27 cellular contexts compared by ENCODE assay signal in the genomic region with DNA sequence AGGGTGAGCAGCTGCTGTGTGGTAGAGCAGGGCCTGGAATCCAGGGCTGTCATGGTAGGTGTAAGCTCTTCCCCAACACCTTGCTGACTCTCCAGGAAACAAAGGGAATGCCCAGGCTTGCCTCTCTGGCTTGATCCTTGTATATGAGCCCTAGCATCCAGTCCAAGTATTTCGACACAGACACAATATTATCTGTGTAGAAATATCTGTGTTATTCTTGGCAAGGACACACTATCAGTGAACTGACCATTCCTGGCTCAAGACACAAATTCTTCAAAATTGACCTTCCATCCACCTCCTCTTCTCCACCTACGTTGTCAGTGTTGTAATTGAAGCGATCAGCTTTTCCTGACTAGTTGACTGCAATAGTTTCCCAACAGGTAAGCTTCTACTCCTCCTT.
DNase-seq lines count a peak whose midpoint lies in the region; ATAC-seq and TF ChIP-seq lines count a peak whose summit lies in the region.
"Had no signal": no experiment of that assay in that cellular context is flagged by ENCODE, and none has a peak within 500 bp of the region (broad histone marks: within the 10 kb centered on the region; RNA-seq: fewer than 3 reads in every experiment).

No MANE protein-coding gene starts in this region.

- H3K36me3 Mint-ChIP-seq in endothelial cell (ENCODE audit: low read depth, unreplicated experiment) (no peaks in the 10 kb centered on the region), immature natural killer cell (no peaks in the 10 kb centered on the region)
- H3K36me3 Mint-ChIP-seq: activated naive CD8-positive, alpha-beta T cell; naive thymus-derived CD4-positive, alpha-beta T cell; T-cell had no signal

- no peak overlapping the region for H3K4me3 Mint-ChIP-seq in endothelial cell (ENCODE audit: unreplicated experiment)
- no peak overlapping the region for H3K4me3 Mint-ChIP-seq in immature natural killer cell
- H3K4me3 Mint-ChIP-seq: activated naive CD8-positive, alpha-beta T cell; activated T-helper 17 cell treated with anti-CD3 and anti-CD28 coated beads, Interleukin-2, amount 50 U/mL, for 72 hours; CD4-positive, alpha-beta T cell; memory B cell; naive thymus-derived CD4-positive, alpha-beta T cell; T-cell had no signal

- H3K4me1 Mint-ChIP-seq in endothelial cell (ENCODE audit: unreplicated experiment) (peaks cover 4% of the 10 kb centered on the region), immature natural killer cell (no peaks in the 10 kb centered on the region)
- H3K4me1 Mint-ChIP-seq: activated T-helper 17 cell treated with anti-CD3 and anti-CD28 coated beads, Interleukin-2, amount 50 U/mL, for 72 hours; memory B cell; T-cell had no signal

- no peaks in the 10 kb centered on the region for H3K36me3 ChIP-seq in mammary epithelial cell (ENCODE audit: insufficient read depth, low read length)
- H3K36me3 ChIP-seq: thyroid gland had no signal

- H3K27ac Mint-ChIP-seq in endothelial cell (ENCODE audit: unreplicated experiment) (no peak overlapping the region), immature natural killer cell (no peak overlapping the region)
- H3K27ac Mint-ChIP-seq: activated naive CD8-positive, alpha-beta T cell; activated T-helper 17 cell treated with anti-CD3 and anti-CD28 coated beads, Interleukin-2, amount 50 U/mL, for 72 hours; CD4-positive, alpha-beta T cell; memory B cell; naive thymus-derived CD4-positive, alpha-beta T cell; T-cell had no signal

- no peak overlapping the region for H3K9ac ChIP-seq in mammary epithelial cell (ENCODE audit: insufficient read depth, low read length)

- dilution Hi-C loops in mammary epithelial cell (cut with HindIII; ENCODE audit: low sequenced_read_pairs): no loop called here

- BruUV-seq in mammary epithelial cell (replicated peaks; lab: Mats Ljungman, UMichigan): no TSS peak

- ATAC-seq in GM18498 (IDR thresholded peaks at IDR 0.05; ENCODE audit: unreplicated experiment): no peak
- ATAC-seq: activated T-helper 17 cell treated with anti-CD3 and anti-CD28 coated beads, Interleukin-2, amount 50 U/mL, for 72 hours; body of pancreas; naive thymus-derived CD4-positive, alpha-beta T cell; T-cell had no signal

- CTCF ChIA-PET in mammary epithelial cell (lab: Charles Lee; ENCODE audit: low non-redundant PET) (interaction anchor here (0.6 kb wide), 2 partner anchors 240 to 350 kb away, joined by 4 read pairs; no protein-coding TSS in a partner anchor), HEK293T (lab: Yijun Ruan, JAX) (no interaction called here)

- 16% methylated on average over 3 of the region's 3 CpGs for WGBS in mammary epithelial cell (ENCODE audit: low coverage, missing lambda C conversion rate)

- peaks cover 13% of the 10 kb centered on the region for H3K4me1 ChIP-seq in mammary epithelial cell (ENCODE audit: insufficient read depth, low read length)
- H3K4me1 ChIP-seq: body of pancreas, thyroid gland had no signal

- no peak overlapping the region for H2AFZ ChIP-seq in mammary epithelial cell (ENCODE audit: low read depth, low read length)

- peak; percentile 25 for DNase-seq in GM03348 (ENCODE audit: low spot score)
- DNase-seq in mammary epithelial cell: peak; percentile 81
- DNase-seq in fibroblast of the conjunctiva (ENCODE audit: low read depth): peak; percentile 18
- DNase-seq in mucosa of gallbladder (ENCODE audit: low spot score): peak; percentile 17
- no peak for DNase-seq in endothelial cell (ENCODE audit: low spot score)
- no peak for DNase-seq in HEK293T (ENCODE audit: extremely low spot score)
- no peak for DNase-seq in immature natural killer cell
- DNase-seq: activated CD4-positive, alpha-beta T cell treated with anti-CD3 and anti-CD28 coated beads for 4 hours; body of pancreas; CD4-positive, alpha-beta T cell; dermis blood vessel endothelial cell; MM.1S; naive thymus-derived CD4-positive, alpha-beta T cell; NCI-H1436; NCI-H526 treated with DMSO at 0.1 percent for 48 hours; posterior cingulate gyrus; SHP77 treated with DMSO at 0.1 percent for 48 hours; small intestine; stimulated activated CD4-positive, alpha-beta T cell treated with anti-CD3 and anti-CD28 coated beads, Interleukin-2, amount 100 ng/mL, for 48 hours; stimulated activated naive CD4-positive, alpha-beta T cell treated with Interleukin-2 at 50 U/mL for 16 hours; T-cell; thyroid gland had no signal

- intact Hi-C loops in mammary epithelial cell (cut with micrococcal nuclease): no loop called here

- in situ Hi-C loops in mammary epithelial cell (cut with MboI; ENCODE audit: low sequenced_read_pairs in 2 of 2): no loop called here

- H3K9me3 Mint-ChIP-seq in endothelial cell (ENCODE audit: unreplicated experiment): no peaks in the 10 kb centered on the region
- H3K9me3 Mint-ChIP-seq in immature natural killer cell: peaks cover 0 to 2% (median 0%) of the 10 kb centered on the region in 6 donors
- H3K9me3 Mint-ChIP-seq: activated T-helper 17 cell treated with anti-CD3 and anti-CD28 coated beads, Interleukin-2, amount 50 U/mL, for 72 hours; memory B cell; T-cell had no signal

- H3K9me3 ChIP-seq in mammary epithelial cell (replicated peaks; ENCODE audit: insufficient read depth, low read length): no peaks in the 10 kb centered on the region
- H3K9me3 ChIP-seq: body of pancreas, thyroid gland had no signal

- no peaks in the 10 kb centered on the region for H3K79me2 ChIP-seq in mammary epithelial cell (ENCODE audit: insufficient read depth, low read length)

- TF ChIP-seq CTCF in mammary epithelial cell (conservative IDR thresholded peaks at IDR 0.05 in 1 of 2, IDR thresholded peaks at IDR 0.05 in 1 of 2; ENCODE audit: extremely low read depth in 1 of 2, insufficient read depth in 1 of 2, low read depth in 1 of 2, low read length in 2 of 2) (no peak), endothelial cell (IDR thresholded peaks at IDR 0.05; ENCODE audit: unreplicated experiment) (no peak)

- H3K27me3 Mint-ChIP-seq in endothelial cell (ENCODE audit: unreplicated experiment): peaks cover 3% of the 10 kb centered on the region
- no peaks in the 10 kb centered on the region for H3K27me3 Mint-ChIP-seq in immature natural killer cell (ENCODE audit: low read depth in 3 of 3)

- H3K27me3 ChIP-seq in mammary epithelial cell (ENCODE audit: insufficient read depth, low read length): no peaks in the 10 kb centered on the region
- H3K27me3 ChIP-seq: body of pancreas, thyroid gland had no signal

- H3K27ac ChIP-seq in mammary epithelial cell (ENCODE audit: insufficient read depth, low read depth, low read length): no peak overlapping the region
- H3K27ac ChIP-seq: body of pancreas, HL-60, thyroid gland had no signal

- H3K4me2 ChIP-seq in mammary epithelial cell (ENCODE audit: insufficient read depth, low read depth, low read length): peak overlapping the region; percentile 24

- POLR2A ChIA-PET in HEK293T (lab: Yijun Ruan, JAX): no interaction called here

- H3K4me3 ChIP-seq in mammary epithelial cell (replicated peaks in 1 of 3; ENCODE audit: insufficient read depth in 1 of 3, low read depth in 2 of 3, low read length in 3 of 3): no peak overlapping the region
- H3K4me3 ChIP-seq: body of pancreas, thyroid gland had no signal

- no peaks in the 10 kb centered on the region for H4K20me1 ChIP-seq in mammary epithelial cell (ENCODE audit: insufficient read depth, low read length)

TF ChIP-seq in HEK293T, 16 proteins besides CTCF, POLR2A, EP300 and RAD21:
- TF ChIP-seq NFRKB (IDR thresholded peaks at IDR 0.05) (no peak), SUZ12 (IDR thresholded peaks at IDR 0.05) (no peak), CTBP1 (IDR thresholded peaks at IDR 0.05; ENCODE audit: borderline replicate concordance) (no peak), FOXK2 (IDR thresholded peaks at IDR 0.05) (no peak), ZNF384 (IDR thresholded peaks at IDR 0.05) (no peak), BHLHE40 (IDR thresholded peaks at IDR 0.05; ENCODE audit: borderline replicate concordance) (no peak), TARDBP (IDR thresholded peaks at IDR 0.05) (no peak), ELF4 (IDR thresholded peaks at IDR 0.05) (no peak)

Comparison
In these comparisons a context has a peak if more than half of its experiments do, and no peak if none do; other contexts are left out.
1. DNase-seq: peak in GM03348 (single experiment), mammary epithelial cell (single experiment), fibroblast of the conjunctiva (single experiment) and mucosa of gallbladder (single experiment); none in endothelial cell (single experiment), HEK293T (single experiment) and immature natural killer cell (0 of 3).